Comparison of ENCODE assay signal across 14 cellular contexts in the genomic region with DNA sequence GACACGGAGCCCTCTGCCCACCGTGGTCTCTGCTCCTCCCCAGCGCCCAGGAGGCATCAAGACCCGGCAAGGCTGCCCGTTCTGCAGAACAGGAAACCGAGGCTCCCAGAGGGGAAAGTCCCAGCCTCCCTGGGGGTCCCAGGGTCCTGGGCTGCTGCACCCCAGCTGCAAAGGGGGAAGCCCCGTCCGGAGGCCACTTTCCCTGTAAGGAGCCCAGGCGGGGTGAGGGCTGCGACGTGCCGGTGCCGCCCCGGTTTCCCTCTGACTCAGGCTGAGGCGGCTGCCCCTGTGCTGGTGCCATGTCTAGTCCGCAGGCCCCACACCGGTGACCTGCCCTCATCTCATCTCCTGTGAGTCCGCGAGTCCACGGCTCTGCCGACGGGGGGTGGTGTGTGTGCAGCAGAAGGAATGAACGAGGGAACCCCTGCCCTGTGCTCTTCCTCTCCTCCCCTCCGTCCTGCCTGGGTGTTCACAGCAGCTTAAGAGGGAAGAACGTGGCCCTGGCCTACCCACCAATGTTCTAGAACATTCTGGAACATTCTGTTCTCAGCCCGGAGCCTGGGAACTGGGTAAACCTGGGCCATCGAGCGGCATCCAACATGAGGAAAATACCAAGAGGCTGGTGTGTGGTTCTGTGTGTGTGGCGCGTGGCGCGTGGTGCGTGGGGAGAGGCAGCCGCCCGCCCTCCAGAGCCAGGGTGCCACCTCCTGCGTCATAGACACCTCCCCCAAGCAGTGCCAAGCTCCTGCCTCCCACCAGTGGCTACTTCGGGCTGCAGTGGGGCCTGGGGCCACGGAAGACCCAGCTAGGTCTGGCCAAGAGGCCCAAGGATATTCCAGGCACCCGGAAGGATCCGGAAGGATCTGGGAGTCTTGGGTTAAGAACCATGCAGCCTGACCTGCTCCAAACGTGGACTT. TPM values are rescaled to one million over a fixed set of nuclear protein-coding genes. Genes with fewer than 3 reads are reported as not detected.
DNase-seq lines count a peak whose midpoint lies in the region; ATAC-seq and TF ChIP-seq lines count a peak whose summit lies in the region.
"Had no signal": no experiment of that assay in that cellular context is flagged by ENCODE, and none has a peak within 500 bp of the region (broad histone marks: within the 10 kb centered on the region; RNA-seq: fewer than 3 reads in every experiment).

No MANE protein-coding gene starts in this region.

- no peaks in the 10 kb centered on the region for H3K36me3 Mint-ChIP-seq in activated B cell treated with CpG ODN at 0.5 μM for 24 hours (ENCODE audit: low read depth)
- H3K36me3 Mint-ChIP-seq in stimulated activated memory B cell treated with anti-CD40 and anti-IgM and Interleukin-4, amounts not matched to agents 10 μg/mL and 1 μg/mL and 100 μg/mL, for 72 hours, result peaks cover 10% of the 10 kb centered on the region

- in situ Hi-C loops in GM13976 (cut with MboI; ENCODE audit: low sequenced_read_pairs, unreplicated experiment), result no loop called here

- no peaks in the 10 kb centered on the region for H3K9me3 Mint-ChIP-seq in activated B cell treated with CpG ODN at 0.5 μM for 24 hours
- peaks cover 15% of the 10 kb centered on the region for H3K9me3 Mint-ChIP-seq in stimulated activated memory B cell treated with anti-CD40 and anti-IgM and Interleukin-4, amounts not matched to agents 10 μg/mL and 1 μg/mL and 100 μg/mL, for 72 hours

- POLR2A ChIA-PET in activated B cell treated with CpG ODN at 0.5 μM for 24 hours (lab: Charles Lee), result interaction anchor here (1.1 to 7.6 kb wide), 4 partner anchors 15 to 109 kb away, joined by 4 to 165 read pairs (median 5); a partner anchor contains a TSS

- intact Hi-C loops in activated B cell treated with CpG ODN at 0.5 μM for 24 hours (cut with micrococcal nuclease), result loop anchor here (1.0 to 5.0 kb wide), 4 partner anchors 16 to 131 kb away; no protein-coding TSS in a partner anchor

- ATAC-seq in activated B cell treated with CpG ODN at 0.5 μM for 24 hours (ENCODE audit: low read depth), result peak; percentile 82
- ATAC-seq in stimulated activated memory B cell treated with anti-CD40 and anti-IgM and Interleukin-4, amounts not matched to agents 10 μg/mL and 1 μg/mL and 100 μg/mL, for 72 hours, result peak; percentile 88

- TF ChIP-seq CTCF in GM13976 (IDR thresholded peaks at IDR 0.05; ENCODE audit: borderline replicate concordance, control extremely low read depth, extremely low read depth, insufficient read depth, missing control alignments) (no peak), GM20000 (IDR thresholded peaks at IDR 0.05; ENCODE audit: extremely low read depth, missing control alignments) (no peak), activated B cell treated with CpG ODN at 0.5 μM for 24 hours (IDR thresholded peaks at IDR 0.05) (no peak)

- peaks cover 80% of the 10 kb centered on the region for H3K4me1 Mint-ChIP-seq in activated B cell treated with CpG ODN at 0.5 μM for 24 hours
- H3K4me1 Mint-ChIP-seq in stimulated activated memory B cell treated with anti-CD40 and anti-IgM and Interleukin-4, amounts not matched to agents 10 μg/mL and 1 μg/mL and 100 μg/mL, for 72 hours, result peaks cover 91% of the 10 kb centered on the region

- H3K27ac Mint-ChIP-seq in activated B cell treated with CpG ODN at 0.5 μM for 24 hours, result peak overlapping the region; percentile 82
- H3K27ac Mint-ChIP-seq in stimulated activated memory B cell treated with anti-CD40 and anti-IgM and Interleukin-4, amounts not matched to agents 10 μg/mL and 1 μg/mL and 100 μg/mL, for 72 hours, result peak overlapping the region; percentile 90

- DNase-seq in GM13976 (ENCODE audit: low spot score), result peak; percentile 76
- DNase-seq in GM20000 (ENCODE audit: low spot score), result peak; percentile 82
- peak; percentile 82 for DNase-seq in activated B cell treated with CpG ODN at 0.5 μM for 24 hours
- no peak for DNase-seq in RKO (ENCODE audit: low spot score)
- no peak for DNase-seq in activated effector memory CD4-positive, alpha-beta T cell treated with anti-CD3 and anti-CD28 coated beads, Interleukin-2, amount 50 U/mL, for 16 hours
- no peak for DNase-seq in NCI-H82 (lab: John Stamatoyannopoulos, UW)
- DNase-seq: activated naive CD4-positive, alpha-beta T cell; KBM-7; mesendoderm; NCI-H1436; NCI-H446 treated with DMSO at 0.1 percent for 48 hours; PC-9; testis had no signal

- H3K27me3 Mint-ChIP-seq in activated B cell treated with CpG ODN at 0.5 μM for 24 hours, result no peaks in the 10 kb centered on the region
- no peaks in the 10 kb centered on the region for H3K27me3 Mint-ChIP-seq in stimulated activated memory B cell treated with anti-CD40 and anti-IgM and Interleukin-4, amounts not matched to agents 10 μg/mL and 1 μg/mL and 100 μg/mL, for 72 hours

- H3K4me3 Mint-ChIP-seq in activated B cell treated with CpG ODN at 0.5 μM for 24 hours, result peak overlapping the region; percentile 76
- H3K4me3 Mint-ChIP-seq in stimulated activated memory B cell treated with anti-CD40 and anti-IgM and Interleukin-4, amounts not matched to agents 10 μg/mL and 1 μg/mL and 100 μg/mL, for 72 hours, result peak overlapping the region; percentile 73

- CTCF ChIA-PET in activated B cell treated with CpG ODN at 0.5 μM for 24 hours (lab: Charles Lee), result no interaction called here

RNA-seq across cellular contexts. Expression of a gene that starts 7.0 kb away (rescaled TPM):
- total RNA-seq in activated B cell treated with CpG ODN at 0.5 μM for 24 hours, result 50.8 and 63.3 TPM in 2 replicates

Comparison
In these comparisons a context has a peak if more than half of its experiments do, and no peak if none do; other contexts are left out.
1. DNase-seq: peak in GM13976 (single experiment), GM20000 (single experiment) and activated B cell treated with CpG ODN at 0.5 μM for 24 hours (single experiment); none in RKO (single experiment), activated effector memory CD4-positive, alpha-beta T cell treated with anti-CD3 and anti-CD28 coated beads, Interleukin-2, amount 50 U/mL, for 16 hours (single experiment) and NCI-H82 (single experiment).